Comparison of ENCODE assay signal across 19 cellular contexts in genomic region chr3:37702478-37703154, GRCh38.
"Had no signal": no experiment of that assay in that cellular context is flagged by ENCODE, and none has a peak within 500 bp of the region (broad histone marks: within the 10 kb centered on the region; RNA-seq: fewer than 3 reads in every experiment).

No MANE protein-coding gene starts in this region.

- DNase-seq: activated CD4-positive, alpha-beta T cell treated with anti-CD3 and anti-CD28 coated beads, Interleukin-2, amount 50 U/mL, for 1 hour; activated CD4-positive, CD25-positive, alpha-beta regulatory T cell treated with anti-CD3 and anti-CD28 coated beads, Interleukin-2, amount 50 U/mL, for 72 hours; activated CD8-positive, alpha-beta memory T cell treated with anti-CD3 and anti-CD28 coated beads for 24 hours; activated CD8-positive, alpha-beta memory T cell treated with anti-CD3 and anti-CD28 coated beads, Interleukin-2, amount 50 U/mL, for 48 hours; activated effector memory CD4-positive, alpha-beta T cell treated with anti-CD3 and anti-CD28 coated beads, Interleukin-2, amount 50 U/mL, for 16 hours; activated naive CD4-positive, alpha-beta T cell treated with anti-CD3 and anti-CD28 coated beads, Interleukin-2, amount 50 U/mL, for 16 hours; activated T-cell treated with anti-CD3 and anti-CD28 coated beads, Interleukin-2, amount 50 U/mL, for 48 hours; dermis blood vessel endothelial cell; effector memory CD4-positive, alpha-beta T cell; esophagus squamous epithelium; heart right ventricle; kidney glomerular epithelial cell; mesendoderm; naive thymus-derived CD4-positive, alpha-beta T cell; pancreas; right lobe of liver; small intestine; stimulated activated CD4-positive, alpha-beta T cell treated with anti-CD3 and anti-CD28 coated beads, Interleukin-4, amount 100 ng/mL, for 4 hours; stimulated activated naive B cell treated with anti-CD40 and anti-IgM and Interleukin-4, amounts not matched to agents 10 μg/mL and 1 μg/mL and 100 μg/mL, for 72 hours had no signal

- H3K4me3 Mint-ChIP-seq: naive thymus-derived CD4-positive, alpha-beta T cell; stimulated activated naive B cell treated with anti-CD40 and anti-IgM and Interleukin-4, amounts not matched to agents 10 μg/mL and 1 μg/mL and 100 μg/mL, for 72 hours had no signal

- H3K36me3 ChIP-seq: esophagus squamous epithelium, pancreas, right lobe of liver had no signal

- H3K4me1 ChIP-seq: pancreas, right lobe of liver had no signal

- H3K4me3 ChIP-seq: esophagus squamous epithelium, heart right ventricle, pancreas, right lobe of liver had no signal

- H3K9me3 Mint-ChIP-seq: stimulated activated naive B cell treated with anti-CD40 and anti-IgM and Interleukin-4, amounts not matched to agents 10 μg/mL and 1 μg/mL and 100 μg/mL, for 72 hours had no signal

- H3K27ac Mint-ChIP-seq: naive thymus-derived CD4-positive, alpha-beta T cell; stimulated activated naive B cell treated with anti-CD40 and anti-IgM and Interleukin-4, amounts not matched to agents 10 μg/mL and 1 μg/mL and 100 μg/mL, for 72 hours had no signal

- H3K27me3 ChIP-seq: esophagus squamous epithelium, heart right ventricle, pancreas, right lobe of liver had no signal

- H3K27ac ChIP-seq: esophagus squamous epithelium, heart right ventricle, pancreas, right lobe of liver had no signal

- H3K9me3 ChIP-seq: esophagus squamous epithelium, heart right ventricle, pancreas, right lobe of liver had no signal

- H3K4me1 Mint-ChIP-seq: stimulated activated naive B cell treated with anti-CD40 and anti-IgM and Interleukin-4, amounts not matched to agents 10 μg/mL and 1 μg/mL and 100 μg/mL, for 72 hours had no signal

- H3K36me3 Mint-ChIP-seq: naive thymus-derived CD4-positive, alpha-beta T cell; stimulated activated naive B cell treated with anti-CD40 and anti-IgM and Interleukin-4, amounts not matched to agents 10 μg/mL and 1 μg/mL and 100 μg/mL, for 72 hours had no signal

- ATAC-seq: naive thymus-derived CD4-positive, alpha-beta T cell; pancreas; stimulated activated naive B cell treated with anti-CD40 and anti-IgM and Interleukin-4, amounts not matched to agents 10 μg/mL and 1 μg/mL and 100 μg/mL, for 72 hours had no signal
